Comparison of ENCODE assay signal across 1 cellular context in genomic region chr11:27926981-27927481, GRCh38.
TF ChIP-seq lines count a peak whose summit lies in the region.

No MANE protein-coding gene starts in this region.

TF ChIP-seq in K562, 482 proteins besides CTCF, POLR2A, EP300 and RAD21 (continued from another document):
- peak; percentile 26; the same call in 1 of the 2 replicates for TF ChIP-seq HMBOX1 (IDR thresholded peaks at IDR 0.05)
- no peak for TF ChIP-seq CTBP1 (IDR thresholded peaks at IDR 0.05; ENCODE audit: borderline replicate concordance)
- no peak for TF ChIP-seq ZNF77 (CRISPR knock-in tag; IDR thresholded peaks at IDR 0.05)
- no peak for TF ChIP-seq ZNF398 (CRISPR knock-in tag; IDR thresholded peaks at IDR 0.05)
- TF ChIP-seq ZNF316 (IDR thresholded peaks at IDR 0.05): peak; percentile 38; the same call in 1 of the 2 replicates
- TF ChIP-seq TCF3 (CRISPR knock-in tag; IDR thresholded peaks at IDR 0.05): no peak
- TF ChIP-seq NFE2 (IDR thresholded peaks at IDR 0.05; ENCODE audit: low read depth): peak; percentile 66; the same call in 1 of the 2 replicates
- no peak for TF ChIP-seq ZBTB43 (CRISPR knock-in tag; IDR thresholded peaks at IDR 0.05)
- no peak for TF ChIP-seq KDM4B (IDR thresholded peaks at IDR 0.05; ENCODE audit: borderline replicate concordance in 2 of 2, low read depth in 1 of 2)
- no peak for TF ChIP-seq CHD1 (IDR thresholded peaks at IDR 0.05; ENCODE audit: low read length)
- TF ChIP-seq ATF3 (IDR thresholded peaks at IDR 0.05): 0 out of 2 replicates have a peak, but pooled peaks have one; percentile 15
- no peak for TF ChIP-seq ATF3 (CRISPR knock-in tag; conservative IDR thresholded peaks at IDR 0.05)
- no peak for TF ChIP-seq TFE3 (CRISPR knock-in tag; IDR thresholded peaks at IDR 0.05)
- TF ChIP-seq ZNF318 (IDR thresholded peaks at IDR 0.05; ENCODE audit: borderline replicate concordance in 1 of 2, low read depth in 1 of 2): no peak
- TF ChIP-seq SPI1 (IDR thresholded peaks at IDR 0.05; ENCODE audit: borderline replicate concordance, low read depth, low read length): peak; percentile 22; the same call in 1 of the 2 replicates
- TF ChIP-seq NR4A1 (CRISPR knock-in tag; IDR thresholded peaks at IDR 0.05): no peak
- TF ChIP-seq NR4A1 (tag; IDR thresholded peaks at IDR 0.05): no peak
- TF ChIP-seq ETS1 (conservative IDR thresholded peaks at IDR 0.05; ENCODE audit: control insufficient read depth, low read depth, low read length): no peak
- no peak for TF ChIP-seq BRD9 (IDR thresholded peaks at IDR 0.05; ENCODE audit: low read depth, partially characterized antibody)
- TF ChIP-seq SMAD3 (CRISPR knock-in tag; conservative IDR thresholded peaks at IDR 0.05): no peak
- peak; percentile 14; the same call in 1 of the 2 replicates for TF ChIP-seq JUND (IDR thresholded peaks at IDR 0.05; ENCODE audit: borderline replicate concordance, low read depth, low read length)
- peak; percentile 19; the same call in 1 of the 3 replicates for TF ChIP-seq JUND (tag; IDR thresholded peaks at IDR 0.05; ENCODE audit: borderline replicate concordance, low read depth, low read length)
- no peak for TF ChIP-seq RERE (CRISPR knock-in tag; IDR thresholded peaks at IDR 0.05; ENCODE audit: borderline replicate concordance)
- TF ChIP-seq ZBTB1 (CRISPR knock-in tag; IDR thresholded peaks at IDR 0.05; ENCODE audit: borderline replicate concordance, low read depth): no peak
- no peak for TF ChIP-seq E2F1 (CRISPR knock-in tag; IDR thresholded peaks at IDR 0.05)
- peak; percentile 97 for TF ChIP-seq ZBED1 (IDR thresholded peaks at IDR 0.05)
- peak; percentile 57; the same call in 1 of the 2 replicates for TF ChIP-seq C11orf30 (IDR thresholded peaks at IDR 0.05; ENCODE audit: low read depth)
- no peak for TF ChIP-seq MTA1 (IDR thresholded peaks at IDR 0.05; ENCODE audit: borderline replicate concordance)
- no peak for TF ChIP-seq ZNF197 (CRISPR knock-in tag; IDR thresholded peaks at IDR 0.05; ENCODE audit: low read depth)
- no peak for TF ChIP-seq POLR2H (tag; IDR thresholded peaks at IDR 0.05; ENCODE audit: low read depth)
- TF ChIP-seq ZC3H8 (IDR thresholded peaks at IDR 0.05): no peak
